Comparison of ENCODE assay signal across 9 cellular contexts in genomic region chr2:69789129-69789528, GRCh38. TPM values are rescaled to one million over a fixed set of nuclear protein-coding genes. Genes with fewer than 3 reads are reported as not detected.
DNase-seq lines count a peak whose midpoint lies in the region; ATAC-seq, FAIRE-seq and TF ChIP-seq lines count a peak whose summit lies in the region.
"Had no signal": no experiment of that assay in that cellular context is flagged by ENCODE, and none has a peak within 500 bp of the region (broad histone marks: within the 10 kb centered on the region; RNA-seq: fewer than 3 reads in every experiment).

No MANE protein-coding gene starts in this region.

- no peaks in the 10 kb centered on the region for H3K9me3 Mint-ChIP-seq in stimulated activated naive CD8-positive, alpha-beta T cell treated with anti-CD3 and anti-CD28 coated beads, Interleukin-15, Interleukin-2, amounts not matched to agents 100 ng/mL and 50 ng/mL, for 24 hours

- no peak overlapping the region for H3K4me2 ChIP-seq in PC-9

- no peaks in the 10 kb centered on the region for H4K20me1 ChIP-seq in PC-9 (ENCODE audit: insufficient read depth)

- peaks cover 11% of the 10 kb centered on the region; the same call in 1 of the 2 replicates for H3F3A ChIP-seq in PC-9 (ENCODE audit: insufficient read depth, low read depth)

- no peaks in the 10 kb centered on the region for H3K9me2 ChIP-seq in PC-9 (ENCODE audit: insufficient read depth)

- no peak for ATAC-seq in stimulated activated naive CD8-positive, alpha-beta T cell treated with anti-CD3 and anti-CD28 coated beads, Interleukin-15, Interleukin-2, amounts not matched to agents 100 U/mL and 50 U/mL, for 24 hours

- H3K4me3 Mint-ChIP-seq in stimulated activated naive CD8-positive, alpha-beta T cell treated with anti-CD3 and anti-CD28 coated beads, Interleukin-15, Interleukin-2, amounts not matched to agents 100 ng/mL and 50 ng/mL, for 24 hours = no peak overlapping the region

- peaks cover 7 to 38% of the 10 kb centered on the region in 2 donors for H3K4me1 ChIP-seq in kidney (ENCODE audit: control insufficient read depth in 1 of 2, insufficient read depth in 1 of 2, low read depth in 1 of 2, low read length in 2 of 2)
- no peaks in the 10 kb centered on the region for H3K4me1 ChIP-seq in PC-9 (replicated peaks; ENCODE audit: insufficient read depth)

- no peak for TF ChIP-seq CTCF in kidney (IDR thresholded peaks at IDR 0.05; ENCODE audit: borderline replicate concordance, extremely low read depth, insufficient read depth)
- TF ChIP-seq CTCF in PC-9 (conservative IDR thresholded peaks at IDR 0.05) = no peak

- intact Hi-C loops in kidney (cut with DNase I) = no loop called here
- intact Hi-C loops in PC-9 (cut with micrococcal nuclease; ENCODE audit: unreplicated experiment) = no loop called here

- CTCF ChIA-PET in PC-9 (lab: Charles Lee) = no interaction called here

- no TSS peak for BruUV-seq in PC-9 (replicated peaks; lab: Mats Ljungman, UMichigan)

- peak overlapping the region in 1 of 2 donors; percentile 54 for H3K9ac ChIP-seq in kidney (ENCODE audit: low read length in 2 of 2)

- no peaks in the 10 kb centered on the region for H3K27me3 Mint-ChIP-seq in stimulated activated naive CD8-positive, alpha-beta T cell treated with anti-CD3 and anti-CD28 coated beads, Interleukin-15, Interleukin-2, amounts not matched to agents 100 ng/mL and 50 ng/mL, for 24 hours

- H3K27ac ChIP-seq in kidney (ENCODE audit: low read depth in 2 of 2, low read length in 2 of 2) (peak overlapping the region; percentile 71 to 85), PC-9 (no peak overlapping the region)

- H3K4me3 ChIP-seq in kidney (ENCODE audit: low read length in 2 of 2) = no peak overlapping the region
- H3K4me3 ChIP-seq in PC-9 = no peak overlapping the region

- no peaks in the 10 kb centered on the region for H3K36me3 Mint-ChIP-seq in stimulated activated naive CD8-positive, alpha-beta T cell treated with anti-CD3 and anti-CD28 coated beads, Interleukin-15, Interleukin-2, amounts not matched to agents 100 ng/mL and 50 ng/mL, for 24 hours (ENCODE audit: low read depth)

- H3K27ac Mint-ChIP-seq in stimulated activated naive CD8-positive, alpha-beta T cell treated with anti-CD3 and anti-CD28 coated beads, Interleukin-15, Interleukin-2, amounts not matched to agents 100 ng/mL and 50 ng/mL, for 24 hours = peak overlapping the region; percentile 54

- H3K36me3 ChIP-seq in kidney (ENCODE audit: control insufficient read depth in 1 of 2, insufficient read depth in 2 of 2, low read length in 2 of 2) (peaks cover 4 to 10% of the 10 kb centered on the region in 2 donors), PC-9 (ENCODE audit: low read depth) (no peaks in the 10 kb centered on the region; the same call in 1 of the 2 replicates)

- H3K4me1 Mint-ChIP-seq in stimulated activated naive CD8-positive, alpha-beta T cell treated with anti-CD3 and anti-CD28 coated beads, Interleukin-15, Interleukin-2, amounts not matched to agents 100 ng/mL and 50 ng/mL, for 24 hours (ENCODE audit: low read depth) = peaks cover 21% of the 10 kb centered on the region

- POLR2A ChIA-PET in PC-9 (lab: Charles Lee; ENCODE audit: unreplicated experiment) = interaction anchor here (0.6 kb wide), 1 partner anchor 210 kb away, joined by 3 read pairs; no protein-coding TSS in a partner anchor

- no peak for DNase-seq in stimulated activated naive CD8-positive, alpha-beta T cell treated with anti-CD3 and anti-CD28 coated beads, Interleukin-15, Interleukin-2, amounts not matched to agents 100 U/mL and 50 U/mL, for 24 hours
- DNase-seq in RKO (ENCODE audit: low spot score) = peak; percentile 10
- no peak for DNase-seq in kidney
- no peak for DNase-seq in PC-9
- DNase-seq in DMS153 (lab: John Stamatoyannopoulos, UW) = no peak
- no peak for DNase-seq in T1000 (lab: John Stamatoyannopoulos, UW)
- DNase-seq in mesenteric fat pad (ENCODE audit: low spot score) = no peak
- DNase-seq: DND-41 had no signal

- H2AFZ ChIP-seq in PC-9 = no peak overlapping the region

- H3K27me3 ChIP-seq in PC-9 (ENCODE audit: insufficient read depth, low read depth) = no peaks in the 10 kb centered on the region

- H3K9me3 ChIP-seq in kidney (ENCODE audit: control insufficient read depth in 1 of 2, low read length in 2 of 2) (no peaks in the 10 kb centered on the region), PC-9 (ENCODE audit: insufficient read depth, low read depth) (no peaks in the 10 kb centered on the region)

- FAIRE-seq in kidney (lab: Jason Lieb, UNC) = no peak

- no peaks in the 10 kb centered on the region for H3K79me2 ChIP-seq in PC-9 (ENCODE audit: low read depth)

RNA-seq across cellular contexts. Expression of gene GMCL1, which starts 40.3 kb away (rescaled TPM):
- total RNA-seq in kidney (14.0 TPM), PC-9 (2021) (15.1 and 17.4 TPM in 2 replicates), mesenteric fat pad (26.5 TPM)
- polyA plus RNA-seq in kidney (ENCODE audit: insufficient read depth, low read depth, low replicate concordance) = 6.3 TPM

RNA-seq across cellular contexts. Expression of gene ANXA4, which starts 47.2 kb away (rescaled TPM):
- total RNA-seq in kidney (287 TPM), PC-9 (2021) (82.9 and 109 TPM in 2 replicates), mesenteric fat pad (58.3 TPM)
- polyA plus RNA-seq in kidney (ENCODE audit: insufficient read depth, low read depth, low replicate concordance) = 168 TPM
